In the genomic region with DNA sequence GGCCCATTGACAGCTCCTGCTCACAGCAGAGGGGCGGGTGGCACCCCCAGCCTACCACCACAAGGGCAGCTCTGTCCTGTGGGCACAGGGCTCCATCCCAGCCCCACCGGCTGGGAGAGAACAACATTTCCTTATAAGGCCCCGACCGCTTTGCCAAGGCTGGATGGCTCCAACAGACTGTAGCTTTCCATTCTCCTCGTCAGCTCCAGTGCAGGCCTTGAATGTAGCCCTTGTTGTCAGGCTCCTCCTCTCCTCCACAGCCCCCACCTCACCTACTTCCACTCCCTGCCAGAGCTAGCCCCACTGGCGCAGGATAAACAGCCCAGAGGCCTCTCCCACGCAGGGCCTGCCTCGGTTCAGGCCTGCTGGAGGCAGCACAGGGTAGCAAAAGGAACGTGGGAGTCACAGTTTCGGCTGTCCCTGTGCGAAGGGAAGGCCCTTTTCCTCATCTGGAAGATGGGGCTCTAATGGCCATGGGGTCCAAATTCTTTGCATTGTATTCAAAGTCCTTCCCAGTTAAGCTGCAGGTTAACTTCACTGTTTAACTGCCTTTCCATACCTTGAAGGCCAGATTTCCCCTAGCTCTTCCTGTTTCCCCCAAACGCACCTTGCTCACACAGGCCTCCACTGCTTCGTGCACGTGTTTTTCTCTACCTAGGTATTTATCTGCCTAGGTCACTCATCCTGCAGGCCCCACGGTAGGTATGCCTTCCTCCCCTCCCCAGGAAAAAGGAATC, we compare ENCODE assay signal across 1 cellular context.
TF ChIP-seq lines count a peak whose summit lies in the region.

No MANE protein-coding gene starts in this region.

TF ChIP-seq in HepG2, 621 proteins besides CTCF, POLR2A, EP300 and RAD21 (continued from another document):
- TF ChIP-seq BCLAF1 (IDR thresholded peaks at IDR 0.05) (no peak), ZNF350 (CRISPR knock-in tag; IDR thresholded peaks at IDR 0.05; ENCODE audit: borderline replicate concordance, low read depth) (peak; percentile 72; the same call in 1 of the 2 replicates), ZNF788 (CRISPR knock-in tag; IDR thresholded peaks at IDR 0.05; ENCODE audit: borderline replicate concordance) (0 out of 2 replicates have a peak, but pooled peaks have one; percentile 66), SP2 (CRISPR knock-in tag; IDR thresholded peaks at IDR 0.05) (no peak), ZFAT (CRISPR knock-in tag; conservative IDR thresholded peaks at IDR 0.05) (no peak), ZFP37 (CRISPR knock-in tag; IDR thresholded peaks at IDR 0.05; ENCODE audit: borderline replicate concordance) (0 out of 2 replicates have a peak, but pooled peaks have one; percentile 49), HDAC6 (IDR thresholded peaks at IDR 0.05; ENCODE audit: low read depth, low read length) (no peak), ZSCAN31 (CRISPR knock-in tag; IDR thresholded peaks at IDR 0.05; ENCODE audit: low read depth) (0 out of 2 replicates have a peak, but pooled peaks have one; percentile 65), RXRB (CRISPR knock-in tag; IDR thresholded peaks at IDR 0.05; ENCODE audit: borderline replicate concordance) (peak; percentile 53; the same call in 1 of the 2 replicates), HIVEP1 (CRISPR knock-in tag; IDR thresholded peaks at IDR 0.05) (no peak), ZBTB37 (CRISPR knock-in tag; IDR thresholded peaks at IDR 0.05) (no peak), ZNF354B (CRISPR knock-in tag; IDR thresholded peaks at IDR 0.05) (no peak), ZSCAN22 (CRISPR knock-in tag; IDR thresholded peaks at IDR 0.05) (no peak), CENPT (CRISPR knock-in tag; IDR thresholded peaks at IDR 0.05; ENCODE audit: low read depth) (no peak), FLYWCH1 (CRISPR knock-in tag; IDR thresholded peaks at IDR 0.05) (no peak), CCAR2 (optimal IDR thresholded peaks at IDR 0.05; ENCODE audit: low read depth, low read length) (no peak), ZNF382 (CRISPR knock-in tag; IDR thresholded peaks at IDR 0.05; ENCODE audit: borderline replicate concordance) (no peak), LCORL (IDR thresholded peaks at IDR 0.05) (0 out of 2 replicates have a peak, but pooled peaks have one; percentile 49), LCORL (CRISPR knock-in tag; IDR thresholded peaks at IDR 0.05) (peak; percentile 78), SALL1 (CRISPR knock-in tag; IDR thresholded peaks at IDR 0.05) (peak; percentile 91), ZNF709 (CRISPR knock-in tag; IDR thresholded peaks at IDR 0.05) (no peak)
- TF ChIP-seq, protein P1, sequence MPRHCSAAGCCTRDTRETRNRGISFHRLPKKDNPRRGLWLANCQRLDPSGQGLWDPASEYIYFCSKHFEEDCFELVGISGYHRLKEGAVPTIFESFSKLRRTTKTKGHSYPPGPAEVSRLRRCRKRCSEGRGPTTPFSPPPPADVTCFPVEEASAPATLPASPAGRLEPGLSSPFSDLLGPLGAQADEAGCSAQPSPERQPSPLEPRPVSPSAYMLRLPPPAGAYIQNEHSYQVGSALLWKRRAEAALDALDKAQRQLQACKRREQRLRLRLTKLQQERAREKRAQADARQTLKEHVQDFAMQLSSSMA (CRISPR knock-in tag; IDR thresholded peaks at IDR 0.05), result no peak
- TF ChIP-seq, protein P2, sequence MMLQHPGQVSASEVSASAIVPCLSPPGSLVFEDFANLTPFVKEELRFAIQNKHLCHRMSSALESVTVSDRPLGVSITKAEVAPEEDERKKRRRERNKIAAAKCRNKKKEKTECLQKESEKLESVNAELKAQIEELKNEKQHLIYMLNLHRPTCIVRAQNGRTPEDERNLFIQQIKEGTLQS (CRISPR knock-in tag; IDR thresholded peaks at IDR 0.05), result no peak
